In the genomic region with DNA sequence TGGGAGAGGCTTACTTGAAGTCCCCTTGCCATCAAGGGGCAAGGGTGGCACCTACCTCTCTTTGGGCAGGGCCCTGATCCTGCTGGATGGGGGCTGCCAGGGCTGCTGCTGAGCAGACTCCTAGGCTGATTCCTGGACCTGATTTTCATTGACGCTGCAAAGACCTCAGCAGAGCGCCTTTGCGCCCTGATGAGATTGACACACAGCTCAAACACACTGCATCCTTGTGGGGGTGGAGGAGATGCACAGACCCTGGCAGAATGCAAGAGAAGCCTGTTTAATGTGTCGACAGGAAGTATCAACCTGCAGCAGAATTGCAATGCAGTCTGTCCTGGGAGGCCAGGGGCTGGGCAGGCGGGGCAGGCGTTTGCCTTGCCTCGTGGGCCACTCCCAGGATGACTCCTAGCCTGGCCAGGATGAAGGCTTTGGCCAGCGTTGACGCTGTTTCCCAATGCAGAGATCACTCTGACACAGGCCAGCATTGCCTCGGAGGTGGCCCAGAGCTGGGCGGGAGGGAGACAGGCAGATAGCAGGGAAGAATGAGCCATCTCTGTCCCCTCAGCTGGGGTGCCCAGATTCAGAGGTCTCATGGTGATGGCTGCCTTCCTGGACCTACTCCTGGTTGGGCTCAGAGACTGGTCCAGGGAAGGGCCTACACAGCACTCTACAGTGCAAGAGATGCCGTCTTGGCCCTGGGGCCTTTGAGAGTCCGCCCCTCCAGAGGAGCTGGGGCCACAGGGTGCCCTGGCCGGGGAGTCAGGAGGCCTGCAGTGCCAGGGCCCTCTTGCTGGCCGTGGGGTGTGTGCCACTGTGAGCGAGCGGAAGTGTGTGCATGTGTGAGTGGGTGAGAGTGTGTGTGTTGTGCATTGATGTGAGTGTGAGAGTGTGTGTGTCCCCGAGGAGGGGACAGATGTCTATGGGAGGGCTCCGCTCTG, we compare ENCODE assay signal across 1 cellular context.
TF ChIP-seq lines count a peak whose summit lies in the region.

No MANE protein-coding gene starts in this region.

TF ChIP-seq in H1, 55 proteins besides CTCF, POLR2A, EP300 and RAD21:
- TF ChIP-seq SIX5 (IDR thresholded peaks at IDR 0.05; ENCODE audit: low read depth, low read length) (no peak), CBX5 (IDR thresholded peaks at IDR 0.05; ENCODE audit: low read depth, low read length) (no peak), BCL11A (IDR thresholded peaks at IDR 0.05; ENCODE audit: low read depth in 2 of 2, low read length in 2 of 2) (no peak)
